Comparison of ENCODE assay signal across 8 cellular contexts in the genomic region with DNA sequence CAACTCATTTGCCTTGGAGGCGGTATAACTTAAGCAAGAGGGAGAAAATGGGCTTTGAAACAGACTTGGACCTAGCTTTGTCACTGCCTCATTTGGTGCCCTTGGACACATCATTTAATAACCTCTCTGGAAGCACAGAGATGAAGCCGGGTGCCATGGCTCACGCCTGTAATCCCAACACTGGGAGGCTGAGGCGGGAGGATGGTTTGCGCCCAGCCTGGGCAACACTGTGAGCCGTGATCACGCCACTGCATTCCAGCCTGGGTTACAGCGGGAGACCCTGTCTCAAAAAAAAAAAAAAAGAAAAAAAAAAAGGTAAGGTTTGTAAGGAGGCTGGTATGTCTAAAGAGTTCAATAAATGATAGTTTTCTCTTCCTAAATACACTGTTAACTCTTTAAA. TPM values are rescaled to one million over a fixed set of nuclear protein-coding genes. Genes with fewer than 3 reads are reported as not detected.
DNase-seq lines count a peak whose midpoint lies in the region; ATAC-seq, FAIRE-seq and TF ChIP-seq lines count a peak whose summit lies in the region.

No MANE protein-coding gene starts in this region.

- no peak for ATAC-seq in activated CD8-positive, alpha-beta memory T cell treated with anti-CD3 and anti-CD28 coated beads, Interleukin-2, amount 10 ng/mL, durations not matched to agents 7 days and 5 days
- no peak for ATAC-seq in GM19455 (IDR thresholded peaks at IDR 0.05; ENCODE audit: unreplicated experiment)

- FAIRE-seq in RCC 7860 (lab: Jason Lieb, UNC): no peak

- 30% methylated on average over 8 of the region's 8 CpGs for WGBS in suprapubic skin

- no peak for TF ChIP-seq POLR2A in suprapubic skin (IDR thresholded peaks at IDR 0.05)

- H3K27ac Mint-ChIP-seq in activated CD4-positive, alpha-beta T cell treated with anti-CD3 and anti-CD28 coated beads, Interleukin-2, amount 10 ng/mL, durations not matched to agents 24 days and 14 days: peak overlapping the region; percentile 98
- peak overlapping the region; percentile 97 for H3K27ac Mint-ChIP-seq in activated CD8-positive, alpha-beta memory T cell treated with anti-CD3 and anti-CD28 coated beads, Interleukin-2, amount 10 ng/mL, durations not matched to agents 7 days and 5 days

- peaks cover 23% of the 10 kb centered on the region for H3K36me3 ChIP-seq in suprapubic skin

- no peak for TF ChIP-seq EP300 in suprapubic skin (IDR thresholded peaks at IDR 0.05)

- H3K36me3 Mint-ChIP-seq in activated CD4-positive, alpha-beta T cell treated with anti-CD3 and anti-CD28 coated beads, Interleukin-2, amount 10 ng/mL, durations not matched to agents 24 days and 14 days (ENCODE audit: low read depth): peaks cover 48% of the 10 kb centered on the region
- peaks cover 24% of the 10 kb centered on the region for H3K36me3 Mint-ChIP-seq in activated CD8-positive, alpha-beta memory T cell treated with anti-CD3 and anti-CD28 coated beads, Interleukin-2, amount 10 ng/mL, durations not matched to agents 7 days and 5 days

- H3K27me3 Mint-ChIP-seq in activated CD4-positive, alpha-beta T cell treated with anti-CD3 and anti-CD28 coated beads, Interleukin-2, amount 10 ng/mL, durations not matched to agents 24 days and 14 days: no peaks in the 10 kb centered on the region
- no peaks in the 10 kb centered on the region for H3K27me3 Mint-ChIP-seq in activated CD8-positive, alpha-beta memory T cell treated with anti-CD3 and anti-CD28 coated beads, Interleukin-2, amount 10 ng/mL, durations not matched to agents 7 days and 5 days

- no peaks in the 10 kb centered on the region for H3K9me3 Mint-ChIP-seq in activated CD4-positive, alpha-beta T cell treated with anti-CD3 and anti-CD28 coated beads, Interleukin-2, amount 10 ng/mL, durations not matched to agents 24 days and 14 days
- H3K9me3 Mint-ChIP-seq in activated CD8-positive, alpha-beta memory T cell treated with anti-CD3 and anti-CD28 coated beads, Interleukin-2, amount 10 ng/mL, durations not matched to agents 7 days and 5 days (ENCODE audit: low read depth): no peaks in the 10 kb centered on the region

- CTCF ChIA-PET in activated CD8-positive, alpha-beta memory T cell treated with anti-CD3 and anti-CD28 coated beads, Interleukin-2, amount 10 ng/mL, durations not matched to agents 7 days and 5 days (lab: Charles Lee): no interaction called here

- H3K4me3 Mint-ChIP-seq in activated CD4-positive, alpha-beta T cell treated with anti-CD3 and anti-CD28 coated beads, Interleukin-2, amount 10 ng/mL, durations not matched to agents 24 days and 14 days: peak overlapping the region; percentile 95
- peak overlapping the region; percentile 95 for H3K4me3 Mint-ChIP-seq in activated CD8-positive, alpha-beta memory T cell treated with anti-CD3 and anti-CD28 coated beads, Interleukin-2, amount 10 ng/mL, durations not matched to agents 7 days and 5 days

- H3K4me1 ChIP-seq in suprapubic skin: peaks cover 30% of the 10 kb centered on the region

- no peak for TF ChIP-seq CTCF in suprapubic skin (IDR thresholded peaks at IDR 0.05)

- H3K9me3 ChIP-seq in iPS-18c (ENCODE audit: control insufficient read depth, insufficient read depth, low read length) (no peaks in the 10 kb centered on the region), suprapubic skin (no peaks in the 10 kb centered on the region)

- peak; percentile 61 for DNase-seq in activated CD4-positive, alpha-beta T cell treated with anti-CD3 and anti-CD28 coated beads, Interleukin-2, amount 10 ng/mL, durations not matched to agents 24 days and 14 days
- no peak for DNase-seq in activated CD4-positive, alpha-beta T cell treated with anti-CD3 and anti-CD28 coated beads, Interleukin-2, amount 50 U/mL, for 4 hours
- no peak for DNase-seq in activated CD8-positive, alpha-beta memory T cell treated with anti-CD3 and anti-CD28 coated beads, Interleukin-2, amount 10 ng/mL, durations not matched to agents 7 days and 5 days
- no peak for DNase-seq in suprapubic skin (ENCODE audit: low spot score in 2 of 2)
- DNase-seq in epidermal melanocyte (ENCODE audit: insufficient read length, low spot score): no peak
- DNase-seq in RCC 7860 (ENCODE audit: low spot score): no peak

- peak overlapping the region; percentile 87 for H3K27ac ChIP-seq in suprapubic skin

- H3K4me3 ChIP-seq in iPS-18c (ENCODE audit: insufficient read depth, low read depth, low read length) (peak overlapping the region; percentile 92), suprapubic skin (peak overlapping the region; percentile 88)

- no peaks in the 10 kb centered on the region for H3K27me3 ChIP-seq in suprapubic skin

- intact Hi-C loops in activated CD4-positive, alpha-beta T cell treated with anti-CD3 and anti-CD28 coated beads, Interleukin-2, amount 10 ng/mL, durations not matched to agents 24 days and 14 days (cut with micrococcal nuclease): loop anchor here (1.0 kb wide), 3 partner anchors 88 to 295 kb away; partner anchors contain the start of genes C2CD3 and PPME1

- peaks cover 26% of the 10 kb centered on the region for H3K4me1 Mint-ChIP-seq in activated CD4-positive, alpha-beta T cell treated with anti-CD3 and anti-CD28 coated beads, Interleukin-2, amount 10 ng/mL, durations not matched to agents 24 days and 14 days
- peaks cover 38% of the 10 kb centered on the region for H3K4me1 Mint-ChIP-seq in activated CD8-positive, alpha-beta memory T cell treated with anti-CD3 and anti-CD28 coated beads, Interleukin-2, amount 10 ng/mL, durations not matched to agents 7 days and 5 days

RNA-seq across cellular contexts. Expression of gene COA4, which starts 0.8 kb away (rescaled TPM):
- total RNA-seq in activated CD4-positive, alpha-beta T cell treated with anti-CD3 and anti-CD28 coated beads, Interleukin-2, amount 10 ng/mL, durations not matched to agents 24 days and 14 days: 92.7 and 98.0 TPM in 2 replicates
- 10 to 100 TPM; 63.9 to 81.9 TPM for total RNA-seq in activated CD8-positive, alpha-beta memory T cell treated with anti-CD3 and anti-CD28 coated beads, Interleukin-2, amount 10 ng/mL, durations not matched to agents 7 days and 5 days
- 10 to 100 TPM; 49.4 to 63.9 (median 57.2) TPM for total RNA-seq in suprapubic skin

RNA-seq across cellular contexts. Expression of gene PAAF1, which starts 1.0 kb away (rescaled TPM):
- total RNA-seq in activated CD4-positive, alpha-beta T cell treated with anti-CD3 and anti-CD28 coated beads, Interleukin-2, amount 10 ng/mL, durations not matched to agents 24 days and 14 days: 26.7 and 28.6 TPM in 2 replicates
- 10 to 100 TPM; 21.0 to 25.5 TPM for total RNA-seq in activated CD8-positive, alpha-beta memory T cell treated with anti-CD3 and anti-CD28 coated beads, Interleukin-2, amount 10 ng/mL, durations not matched to agents 7 days and 5 days
- total RNA-seq in suprapubic skin: 10 to 100 TPM; 10.7 to 15.4 (median 13.7) TPM
